ENCODE assay signal across 11 cellular contexts in genomic region chr11:114158886-114159285, GRCh38.
DNase-seq lines count a peak whose midpoint lies in the region; ATAC-seq and TF ChIP-seq lines count a peak whose summit lies in the region.
"Had no signal": no experiment of that assay in that cellular context is flagged by ENCODE, and none has a peak within 500 bp of the region (broad histone marks: within the 10 kb centered on the region; RNA-seq: fewer than 3 reads in every experiment).

No MANE protein-coding gene starts in this region.

- no peaks in the 10 kb centered on the region; a peak in 1 of 7 replicates for H3K36me3 Mint-ChIP-seq in H9 (ENCODE audit: insufficient read depth in 1 of 3, low read depth in 3 of 3)

- H3K4ac ChIP-seq in mesenchymal stem cell (ENCODE audit: low read depth in 1 of 2, low read length in 2 of 2) (peak overlapping the region; percentile 6 to 95), H9 (ENCODE audit: low read depth, low read length) (no peak overlapping the region)

- H3K9me3 ChIP-seq in HEK293 (ENCODE audit: control insufficient read depth, insufficient read depth, low read depth, low read length) = no peaks in the 10 kb centered on the region
- no peaks in the 10 kb centered on the region for H3K9me3 ChIP-seq in ascending aorta
- H3K9me3 ChIP-seq in mesenchymal stem cell (ENCODE audit: control insufficient read depth, low read length) = no peaks in the 10 kb centered on the region
- H3K9me3 ChIP-seq in stomach smooth muscle (ENCODE audit: control insufficient read depth in 2 of 2, low read length in 2 of 2) = no peaks in the 10 kb centered on the region
- no peaks in the 10 kb centered on the region for H3K9me3 ChIP-seq in H9 (ENCODE audit: control insufficient read depth, low read depth, low read length)

- no peaks in the 10 kb centered on the region for H3K27me3 ChIP-seq in ascending aorta
- peaks cover 66 to 80% of the 10 kb centered on the region in 2 experiments for H3K27me3 ChIP-seq in mesenchymal stem cell (ENCODE audit: control insufficient read depth in 1 of 2, insufficient read depth in 1 of 2, low read length in 2 of 2)
- H3K27me3 ChIP-seq in stomach smooth muscle (ENCODE audit: control insufficient read depth in 1 of 2, insufficient read depth in 2 of 2, low read length in 2 of 2) = no peaks in the 10 kb centered on the region
- H3K27me3 ChIP-seq in H9 (ENCODE audit: insufficient read depth, low read length) = no peaks in the 10 kb centered on the region; the same call in 1 of the 2 replicates

- H3K79me1 ChIP-seq in mesenchymal stem cell (replicated peaks; ENCODE audit: low read length, poor library complexity, severe bottlenecking) = no peaks in the 10 kb centered on the region
- no peaks in the 10 kb centered on the region for H3K79me1 ChIP-seq in H9 (ENCODE audit: insufficient read depth, low read depth, low read length, poor library complexity, severe bottlenecking)

- TF ChIP-seq CTCF in HEK293 (tag by site-specific recombination; IDR thresholded peaks at IDR 0.05) (no peak), ascending aorta (IDR thresholded peaks at IDR 0.05) (no peak), H9 (conservative IDR thresholded peaks at IDR 0.05) (no peak)

- no peak overlapping the region for H3K27ac ChIP-seq in HEK293 (ENCODE audit: extremely low read depth, low read depth, low read length)
- H3K27ac ChIP-seq in ascending aorta = peak overlapping the region; percentile 92 to 99
- H3K27ac ChIP-seq in mesenchymal stem cell (ENCODE audit: low read length, poor library complexity, severe bottlenecking) = no peak overlapping the region
- H3K27ac ChIP-seq in stomach smooth muscle (ENCODE audit: low read length) = peak overlapping the region; percentile 100
- H3K27ac ChIP-seq in H9 (ENCODE audit: insufficient read length, low read depth, low read length) = no peak overlapping the region

- intact Hi-C loops in ascending aorta (cut with DNase I) = no loop called here

- CTCF ChIA-PET in HEK293 (lab: Yijun Ruan, JAX) = interaction anchor here (0.6 to 3.2 kb wide), 3 partner anchors 35 to 102 kb away, joined by 3 to 17 read pairs (median 4); no protein-coding TSS in a partner anchor

- no peaks in the 10 kb centered on the region for H4K20me1 ChIP-seq in H9 (ENCODE audit: control insufficient read depth, insufficient read depth, insufficient read length)

- H3K14ac ChIP-seq in mesenchymal stem cell (ENCODE audit: low read length in 2 of 2) (peak overlapping the region in 1 of 2 experiments; percentile 21), H9 (ENCODE audit: insufficient read depth, low read length) (no peak overlapping the region; the same call in 1 of the 2 replicates)

- H3K56ac ChIP-seq in H9 (ENCODE audit: insufficient read length, low read depth, low read length) = no peak overlapping the region

- H3K23me2 ChIP-seq in H9 (ENCODE audit: insufficient read length, low read depth, low read length, poor library complexity, severe bottlenecking) = no peaks in the 10 kb centered on the region

- POLR2A ChIA-PET in HEK293 (lab: Yijun Ruan, JAX) = interaction anchor here (0.6 kb wide), 1 partner anchor 15 kb away, joined by 3 read pairs; no protein-coding TSS in a partner anchor

- H3K9ac ChIP-seq in mesenchymal stem cell (ENCODE audit: low read length) (no peak overlapping the region), stomach smooth muscle (ENCODE audit: low read length in 2 of 2) (peak overlapping the region; percentile 71), H9 (ENCODE audit: extremely low read depth, insufficient read length, low read length) (no peak overlapping the region)

- H3K23ac ChIP-seq in mesenchymal stem cell (ENCODE audit: low read length in 2 of 2) (no peak overlapping the region), H9 (ENCODE audit: insufficient read length, low read depth, low read length) (no peak overlapping the region)

- no peaks in the 10 kb centered on the region for H3K9me3 Mint-ChIP-seq in H9

- peak overlapping the region; percentile 82 for H2BK15ac ChIP-seq in mesenchymal stem cell (ENCODE audit: low read depth, poor library complexity, severe bottlenecking)
- no peak overlapping the region for H2BK15ac ChIP-seq in H9 (ENCODE audit: low read depth, low read length)

- H2BK12ac ChIP-seq in mesenchymal stem cell (ENCODE audit: low read length in 2 of 2) (peak overlapping the region; percentile 49 to 71), H9 (ENCODE audit: insufficient read length, low read depth, low read length) (no peak overlapping the region)

- H2BK20ac ChIP-seq in H9 (ENCODE audit: low read depth, low read length, poor library complexity, severe bottlenecking) = no peak overlapping the region

- peaks cover 0 to 5% of the 10 kb centered on the region in 2 experiments; a peak in 1 of 3 replicates for H3K36me3 ChIP-seq in HEK293 (ENCODE audit: control insufficient read depth in 2 of 2, insufficient read depth in 1 of 2, low read length in 2 of 2)
- H3K36me3 ChIP-seq in ascending aorta = peaks cover 28 to 46% of the 10 kb centered on the region in 2 donors
- H3K36me3 ChIP-seq in mesenchymal stem cell (ENCODE audit: control insufficient read depth in 1 of 2, insufficient read depth in 2 of 2, low read depth in 1 of 2, low read length in 2 of 2) = no peaks in the 10 kb centered on the region
- peaks cover 0 to 20% of the 10 kb centered on the region in 2 donors for H3K36me3 ChIP-seq in stomach smooth muscle (ENCODE audit: control insufficient read depth in 2 of 2, insufficient read depth in 2 of 2, low read length in 2 of 2)

- H3K79me2 ChIP-seq in H9 (ENCODE audit: insufficient read depth, low read length) = no peaks in the 10 kb centered on the region

- H3K4me2 ChIP-seq in mesenchymal stem cell (ENCODE audit: low read length, poor library complexity, severe bottlenecking) (no peak overlapping the region), H9 (ENCODE audit: insufficient read depth, insufficient read length, low read length) (no peak overlapping the region)

- H2BK5ac ChIP-seq in mesenchymal stem cell (ENCODE audit: low read depth, low read length, poor library complexity, severe bottlenecking) = no peak overlapping the region
- no peak overlapping the region for H2BK5ac ChIP-seq in H9 (ENCODE audit: insufficient read length, low read length)

- H3K4me3 ChIP-seq in HEK293 (ENCODE audit: low read depth, low read length) (no peak overlapping the region), ascending aorta (no peak overlapping the region), mesenchymal stem cell (ENCODE audit: insufficient read depth in 1 of 2, low read depth in 1 of 2, low read length in 2 of 2) (no peak overlapping the region), stomach smooth muscle (ENCODE audit: low read length in 2 of 2) (peak overlapping the region in 1 of 2 donors; percentile 35)

- H3K4me1 ChIP-seq in HEK293 (ENCODE audit: control insufficient read depth, insufficient read depth, low read length) (peaks cover 14% of the 10 kb centered on the region), ascending aorta (peaks cover 51 to 90% of the 10 kb centered on the region in 2 donors), mesenchymal stem cell (ENCODE audit: control insufficient read depth, insufficient read depth, low read depth, low read length) (peaks cover 15% of the 10 kb centered on the region), stomach smooth muscle (ENCODE audit: control insufficient read depth, insufficient read depth, low read length) (peaks cover 89% of the 10 kb centered on the region), H9 (ENCODE audit: insufficient read depth, low read length) (peaks cover 4% of the 10 kb centered on the region; the same call in 1 of the 2 replicates)

- WGBS in mesenchymal stem cell = 93% methylated on average over 7 of the region's 7 CpGs
- WGBS in H9 (ENCODE audit: extremely low coverage, insufficient read length, low lambda C conversion rate) = no CpG with 5 or more reads among the region's 7 CpGs

- H4K8ac ChIP-seq in mesenchymal stem cell (ENCODE audit: low read length) (peak overlapping the region; percentile 35), H9 (replicated peaks; ENCODE audit: insufficient read length, low read depth, low read length) (no peak overlapping the region)

- H3K4me3 Mint-ChIP-seq in H9 = no peak overlapping the region; a peak in 1 of 5 replicates

- H2BK120ac ChIP-seq in mesenchymal stem cell (ENCODE audit: low read depth, low read length) (peak overlapping the region; percentile 78), H9 (ENCODE audit: low read depth, low read length, poor library complexity, severe bottlenecking) (no peak overlapping the region)

- H4K91ac ChIP-seq in mesenchymal stem cell (ENCODE audit: low read length) (peak overlapping the region; percentile 92), H9 (ENCODE audit: insufficient read length, low read depth, low read length) (no peak overlapping the region)

- no peak for ATAC-seq in HG02571 (IDR thresholded peaks at IDR 0.05; ENCODE audit: unreplicated experiment)

- peaks cover 15% of the 10 kb centered on the region for H3K27me3 Mint-ChIP-seq in H9 (ENCODE audit: low read depth)

- peaks cover 14 to 20% of the 10 kb centered on the region in 2 experiments for H3K4me1 Mint-ChIP-seq in H9

- no peak overlapping the region for H3T11ph ChIP-seq in H9 (ENCODE audit: low read length)

- no peak overlapping the region for H4K5ac ChIP-seq in H9 (ENCODE audit: insufficient read length, low read depth, low read length)

- H3K18ac ChIP-seq in mesenchymal stem cell (ENCODE audit: low read depth in 1 of 2, low read length in 2 of 2) (peak overlapping the region; percentile 5 to 75), H9 (ENCODE audit: insufficient read length, low read depth, low read length) (no peak overlapping the region)

- H2AK5ac ChIP-seq in mesenchymal stem cell (ENCODE audit: low read length, severe bottlenecking) (no peak overlapping the region), H9 (ENCODE audit: insufficient read length, low read length) (no peak overlapping the region)

- no peak for DNase-seq in ascending aorta (ENCODE audit: low spot score in 2 of 2)
- no peak for DNase-seq in mesenchymal stem cell
- DNase-seq in NCI-H187 (lab: John Stamatoyannopoulos, UW) = no peak
- no peak for DNase-seq in NCI-H526 treated with DMSO at 0.1 percent for 48 hours (lab: John Stamatoyannopoulos, UW)
- DNase-seq in H9 = no peak
- DNase-seq: foreskin fibroblast; NCI-H524; stimulated activated CD4-positive, alpha-beta T cell treated with anti-CD3 and anti-CD28 coated beads, Interleukin-2, amount 100 ng/mL, for 24 hours had no signal

- H2AFZ ChIP-seq in mesenchymal stem cell (ENCODE audit: low read depth, low read length) (no peak overlapping the region), H9 (ENCODE audit: low read length) (no peak overlapping the region)

- no peak overlapping the region for H3K27ac Mint-ChIP-seq in H9

TF ChIP-seq in HEK293, 187 proteins besides CTCF, POLR2A, EP300 and RAD21 (continues in another document):
- TF ChIP-seq ZFHX2 (tag by site-specific recombination; conservative IDR thresholded peaks at IDR 0.05) = no peak
- no peak for TF ChIP-seq MYNN (tag by site-specific recombination; IDR thresholded peaks at IDR 0.05; ENCODE audit: borderline replicate concordance)
- TF ChIP-seq YY2 (tag by site-specific recombination; IDR thresholded peaks at IDR 0.05) = no peak
- no peak for TF ChIP-seq ZNF423 (tag by site-specific recombination; IDR thresholded peaks at IDR 0.05)

Comparison
In these comparisons a context has a peak if more than half of its experiments do, and no peak if none do; other contexts are left out.
1. H3K27ac ChIP-seq: peak in ascending aorta (2 of 2) and stomach smooth muscle (single experiment); none in HEK293 (single experiment), mesenchymal stem cell (single experiment) and H9 (single experiment).
2. H3K9ac ChIP-seq: peak in stomach smooth muscle (2 of 2); none in mesenchymal stem cell (single experiment) and H9 (single experiment).